16 cellular contexts compared by ENCODE assay signal in the genomic region with DNA sequence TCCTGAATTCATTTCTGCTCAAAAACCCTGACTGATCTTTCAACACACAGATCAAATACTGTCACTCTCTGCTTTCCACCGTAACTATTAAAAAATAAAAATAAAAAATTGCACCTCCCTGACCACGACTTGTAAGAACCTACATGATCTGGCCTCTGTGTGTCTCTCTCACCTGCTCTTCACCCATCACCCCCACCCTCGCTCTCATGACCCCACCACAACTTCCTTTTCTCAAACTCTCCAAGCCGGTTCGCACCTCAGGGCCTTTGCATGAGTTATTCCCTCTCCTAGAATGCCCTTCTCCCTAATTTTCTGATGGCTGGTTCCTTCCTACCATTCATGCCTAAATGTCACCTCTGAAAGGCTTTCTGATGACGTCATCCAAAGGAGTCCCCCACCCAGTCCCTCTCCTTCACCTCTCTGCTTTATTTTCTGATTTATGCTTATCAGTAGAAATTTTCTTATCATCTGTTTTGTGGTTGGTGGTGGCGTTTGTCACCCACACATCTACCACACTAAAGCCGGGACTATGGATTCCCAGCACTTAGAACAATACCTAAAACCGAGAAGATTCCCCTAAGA. TPM values are rescaled to one million over a fixed set of nuclear protein-coding genes. Genes with fewer than 3 reads are reported as not detected.
DNase-seq lines count a peak whose midpoint lies in the region; TF ChIP-seq lines count a peak whose summit lies in the region.
"Had no signal": no experiment of that assay in that cellular context is flagged by ENCODE, and none has a peak within 500 bp of the region (broad histone marks: within the 10 kb centered on the region; RNA-seq: fewer than 3 reads in every experiment).

No MANE protein-coding gene starts in this region.

- no peak for TF ChIP-seq CTCF in tibial artery (IDR thresholded peaks at IDR 0.05)
- TF ChIP-seq CTCF in osteocyte (IDR thresholded peaks at IDR 0.05): no peak

- no peak overlapping the region for H3K27ac Mint-ChIP-seq in osteocyte (ENCODE audit: unreplicated experiment)

- H3K27me3 ChIP-seq in tibial artery: no peaks in the 10 kb centered on the region
- no peaks in the 10 kb centered on the region for H3K27me3 ChIP-seq in effector memory CD4-positive, alpha-beta T cell (replicated peaks; ENCODE audit: control insufficient read depth, insufficient read depth, low read length, poor library complexity, severe bottlenecking)

- H3K4me3 Mint-ChIP-seq in osteocyte (ENCODE audit: unreplicated experiment): no peak overlapping the region
- H3K4me3 Mint-ChIP-seq: CD14-positive monocyte had no signal

- H3K36me3 Mint-ChIP-seq in osteocyte (ENCODE audit: unreplicated experiment): peaks cover 4% of the 10 kb centered on the region
- H3K36me3 Mint-ChIP-seq: CD14-positive monocyte had no signal

- no peaks in the 10 kb centered on the region for H3K9me3 ChIP-seq in tibial artery
- H3K9me3 ChIP-seq in effector memory CD4-positive, alpha-beta T cell (ENCODE audit: control insufficient read depth, low read length): no peaks in the 10 kb centered on the region
- H3K9me3 ChIP-seq: HAP-1 had no signal

- peak overlapping the region; percentile 53 for H3K27ac ChIP-seq in caudate nucleus (ENCODE audit: low read depth, low read length)
- H3K27ac ChIP-seq in tibial artery: no peak overlapping the region
- H3K27ac ChIP-seq in effector memory CD4-positive, alpha-beta T cell (ENCODE audit: insufficient read depth, low read length, poor library complexity, severe bottlenecking): no peak overlapping the region
- H3K27ac ChIP-seq: 22Rv1, GM23248, PC-9 had no signal

- no peaks in the 10 kb centered on the region for H3K27me3 Mint-ChIP-seq in osteocyte (ENCODE audit: unreplicated experiment)

- no peaks in the 10 kb centered on the region for H3K9me3 Mint-ChIP-seq in osteocyte (ENCODE audit: unreplicated experiment)
- H3K9me3 Mint-ChIP-seq: CD14-positive monocyte had no signal

- H3K36me3 ChIP-seq in tibial artery: no peaks in the 10 kb centered on the region
- no peaks in the 10 kb centered on the region for H3K36me3 ChIP-seq in effector memory CD4-positive, alpha-beta T cell (ENCODE audit: control insufficient read depth, insufficient read depth, low read length)
- H3K36me3 ChIP-seq: HAP-1 had no signal

- DNase-seq in DMS53 (lab: John Stamatoyannopoulos, UW): peak; percentile 38
- DNase-seq in DMS53 treated with DMSO at 0.1 percent for 48 hours (lab: John Stamatoyannopoulos, UW; ENCODE audit: unreplicated experiment): no peak
- DNase-seq in caudate nucleus (lab: John Stamatoyannopoulos, UW): no peak
- DNase-seq in posterior vena cava (ENCODE audit: low spot score): peak; percentile 20
- DNase-seq in tibial artery: no peak
- DNase-seq in effector memory CD4-positive, alpha-beta T cell: no peak
- DNase-seq in osteocyte (ENCODE audit: extremely low spot score, unreplicated experiment): no peak
- no peak for DNase-seq in RPMI8226
- DNase-seq: NCI-H1417, NCI-H1930, NCI-H2171, PC-9 had no signal

- no peak overlapping the region for H3K4me3 ChIP-seq in tibial artery
- H3K4me3 ChIP-seq in effector memory CD4-positive, alpha-beta T cell (ENCODE audit: insufficient read depth, low read depth, low read length, poor library complexity, severe bottlenecking): no peak overlapping the region
- H3K4me3 ChIP-seq: GM23248, HAP-1, PC-9 had no signal

- peaks cover 0 to 41% (median 2%) of the 10 kb centered on the region in 4 donors for H3K4me1 ChIP-seq in tibial artery
- H3K4me1 ChIP-seq in effector memory CD4-positive, alpha-beta T cell (ENCODE audit: control insufficient read depth, insufficient read depth, low read length, poor library complexity, severe bottlenecking): no peaks in the 10 kb centered on the region
- H3K4me1 ChIP-seq: HAP-1 had no signal

- peaks cover 11% of the 10 kb centered on the region for H3K4me1 Mint-ChIP-seq in osteocyte (ENCODE audit: unreplicated experiment)

- intact Hi-C loops in posterior vena cava (cut with DNase I) (no loop called here), tibial artery (cut with DNase I; ENCODE audit: low total_unique reads) (loop anchor here (10.0 kb wide), 1 partner anchor 87 kb away; no protein-coding TSS in a partner anchor)

RNA-seq across cellular contexts. Expression of gene CNKSR3, which starts 9.1 kb away (rescaled TPM):
- 10 to 100 TPM; 13.0 to 14.3 TPM for total RNA-seq in posterior vena cava
- total RNA-seq in osteocyte: 14.6 and 15.3 TPM in 2 replicates

Comparison
In these comparisons a context has a peak if more than half of its experiments do, and no peak if none do; other contexts are left out.
1. DNase-seq: peak in DMS53 (single experiment) and posterior vena cava (single experiment); none in DMS53 treated with DMSO at 0.1 percent for 48 hours (single experiment), caudate nucleus (0 of 61), tibial artery (0 of 2), effector memory CD4-positive, alpha-beta T cell (0 of 3), osteocyte (single experiment) and RPMI8226 (single experiment).